Comparison of ENCODE assay signal across 8 cellular contexts in the genomic region with DNA sequence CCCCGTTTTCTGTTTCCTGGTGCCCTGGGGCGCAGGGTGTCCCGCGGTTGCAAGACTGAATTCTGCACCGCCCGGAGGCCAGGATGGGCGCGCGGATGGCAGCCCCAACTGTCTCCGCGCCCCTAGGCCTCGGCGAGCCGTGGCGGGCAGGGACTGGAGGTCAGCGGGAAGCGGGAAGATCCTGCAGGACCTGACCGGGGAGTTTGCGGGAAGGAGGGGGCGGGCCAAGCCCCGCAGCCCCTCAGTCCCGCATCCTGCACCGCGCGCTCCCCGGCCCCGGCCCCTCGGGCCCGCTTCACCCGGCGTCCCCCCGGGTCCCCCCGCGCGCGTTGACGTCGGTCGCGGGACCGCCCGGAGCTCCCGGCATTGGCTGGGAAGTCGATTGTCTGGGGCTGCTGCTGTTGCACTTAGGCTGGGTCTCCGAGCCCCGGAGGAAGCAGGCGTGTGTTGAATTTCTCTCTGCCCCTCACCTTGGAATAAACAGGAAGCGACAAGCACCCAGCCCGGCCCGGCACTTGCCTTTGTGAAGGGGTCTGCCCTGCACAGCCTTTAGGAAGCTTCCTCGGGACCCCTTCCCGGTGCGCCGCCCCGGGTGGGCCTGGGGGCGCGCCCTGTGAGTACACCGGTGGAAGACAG. TPM values are rescaled to one million over a fixed set of nuclear protein-coding genes. Genes with fewer than 3 reads are reported as not detected.
DNase-seq lines count a peak whose midpoint lies in the region; ATAC-seq, FAIRE-seq and TF ChIP-seq lines count a peak whose summit lies in the region.

TSS of gene LDLRAD4 (plus strand) at position 385 of the 636 bp plus-strand sequence.

- H3K4me3 Mint-ChIP-seq in T-helper 1 cell treated with Interleukin-12 subunit alpha and Interleukin-12 subunit beta and Interleukin-4 antibody, amounts not matched to agents 30 μg/mL and 1 μg/mL, for 36 hours, result peak within 1 kb of the TSS; percentile 81

- no peaks in the 10 kb centered on the region for H3K36me3 Mint-ChIP-seq in T-helper 1 cell treated with Interleukin-12 subunit alpha and Interleukin-12 subunit beta and Interleukin-4 antibody, amounts not matched to agents 30 μg/mL and 1 μg/mL, for 36 hours (ENCODE audit: low read depth)

- no peak for ATAC-seq in GM21360 (IDR thresholded peaks at IDR 0.05; ENCODE audit: unreplicated experiment)
- ATAC-seq in GM18873 (IDR thresholded peaks at IDR 0.05; ENCODE audit: low FRiP score, unreplicated experiment), result no peak

- H3K4me3 ChIP-seq in bronchial epithelial cell (ENCODE audit: low read depth, low read length), result peak within 1 kb of the TSS; percentile 21

- H3K27me3 Mint-ChIP-seq in T-helper 1 cell treated with Interleukin-12 subunit alpha and Interleukin-12 subunit beta and Interleukin-4 antibody, amounts not matched to agents 30 μg/mL and 1 μg/mL, for 36 hours (ENCODE audit: low read depth), result peaks cover 50% of the 10 kb centered on the region

- no peaks in the 10 kb centered on the region for H3K9me3 Mint-ChIP-seq in T-helper 1 cell treated with Interleukin-12 subunit alpha and Interleukin-12 subunit beta and Interleukin-4 antibody, amounts not matched to agents 30 μg/mL and 1 μg/mL, for 36 hours

- peak within 1 kb of the TSS; percentile 52 for H3K27ac ChIP-seq in layer of hippocampus (ENCODE audit: low read depth, low read length)

- H3K4me1 Mint-ChIP-seq in T-helper 1 cell treated with Interleukin-12 subunit alpha and Interleukin-12 subunit beta and Interleukin-4 antibody, amounts not matched to agents 30 μg/mL and 1 μg/mL, for 36 hours (ENCODE audit: low read depth), result peaks cover 33% of the 10 kb centered on the region

- FAIRE-seq in bronchial epithelial cell (lab: Jason Lieb, UNC), result no peak

- peak within 1 kb of the TSS; percentile 55 for H3K27ac Mint-ChIP-seq in T-helper 1 cell treated with Interleukin-12 subunit alpha and Interleukin-12 subunit beta and Interleukin-4 antibody, amounts not matched to agents 30 μg/mL and 1 μg/mL, for 36 hours

- DNase-seq in NCI-H1694 treated with DMSO at 0.1 percent for 48 hours (lab: John Stamatoyannopoulos, UW) (peak; percentile 3), NCI-H1694 (lab: John Stamatoyannopoulos, UW) (no peak), bronchial epithelial cell (ENCODE audit: low read depth) (no peak)
- DNase-seq in stimulated activated CD4-positive, alpha-beta T cell treated with anti-CD3 and anti-CD28 coated beads, Interleukin-15, amount 100 ng/mL, for 1 hour (ENCODE audit: low read depth in 1 of 2, low spot score in 1 of 2), result peak; percentile 16 to 29

- H3K27me3 ChIP-seq in bronchial epithelial cell (ENCODE audit: control insufficient read depth, insufficient read depth, low read length) (peaks cover 33% of the 10 kb centered on the region), layer of hippocampus (ENCODE audit: control insufficient read depth, insufficient read depth, low read length) (no peaks in the 10 kb centered on the region)

- H3K36me3 ChIP-seq in bronchial epithelial cell (ENCODE audit: control insufficient read depth, insufficient read depth, low read length), result no peaks in the 10 kb centered on the region

- TF ChIP-seq CTCF in bronchial epithelial cell (IDR thresholded peaks at IDR 0.05; ENCODE audit: insufficient read depth, low read length, severe bottlenecking), result no peak

RNA-seq across cellular contexts. Expression of gene LDLRAD4, which starts in this region (rescaled TPM):
- total RNA-seq in bronchial epithelial cell, result not detected in 2 replicates

Comparison
In these comparisons a context has a peak if more than half of its experiments do, and no peak if none do; other contexts are left out.
1. DNase-seq: peak in NCI-H1694 treated with DMSO at 0.1 percent for 48 hours (single experiment) and stimulated activated CD4-positive, alpha-beta T cell treated with anti-CD3 and anti-CD28 coated beads, Interleukin-15, amount 100 ng/mL, for 1 hour (2 of 2); none in NCI-H1694 (single experiment) and bronchial epithelial cell (single experiment).